In genomic region chr6:33746036-33746600, GRCh38 we compare ENCODE assay signal across 9 cellular contexts. TPM values are rescaled to one million over a fixed set of nuclear protein-coding genes. Genes with fewer than 3 reads are reported as not detected.
DNase-seq lines count a peak whose midpoint lies in the region; ATAC-seq and FAIRE-seq lines count a peak whose summit lies in the region.
"Had no signal": no experiment of that assay in that cellular context is flagged by ENCODE, and none has a peak within 500 bp of the region (broad histone marks: within the 10 kb centered on the region; RNA-seq: fewer than 3 reads in every experiment).

No MANE protein-coding gene starts in this region.

- no peaks in the 10 kb centered on the region for H3K27me3 ChIP-seq in BLaER1 treated with 17β-estradiol and CSF1 and Interleukin-3, amounts not matched to agents 10 nM and 100 nM
- H3K27me3 ChIP-seq in SJCRH30 = no peaks in the 10 kb centered on the region

- no peak overlapping the region for H3K4me3 Mint-ChIP-seq in activated T-cell treated with anti-CD3 and anti-CD28 coated beads, Interleukin-2, amount 50 U/mL, for 72 hours

- H3K36me3 ChIP-seq in BLaER1 treated with 17β-estradiol and CSF1 and Interleukin-3, amounts not matched to agents 10 nM and 100 nM = no peaks in the 10 kb centered on the region
- H3K36me3 ChIP-seq in SJCRH30 = no peaks in the 10 kb centered on the region

- peak overlapping the region in 7 of 11 experiments; percentile 1 to 36 (median 17); a peak in 4 of 22 replicates for H3K4me2 ChIP-seq in BLaER1 treated with 17β-estradiol and CSF1 and Interleukin-3, amounts not matched to agents 10 nM and 100 nM

- H4K20me1 ChIP-seq in BLaER1 treated with 17β-estradiol and CSF1 and Interleukin-3, amounts not matched to agents 10 nM and 100 nM = peaks cover 0 to 5% (median 0%) of the 10 kb centered on the region in 11 experiments; a peak in 1 of 22 replicates

- H3K27ac ChIP-seq in BLaER1 treated with 17β-estradiol and CSF1 and Interleukin-3, amounts not matched to agents 10 nM and 100 nM = no peak overlapping the region; a peak in 1 of 22 replicates
- peak overlapping the region; percentile 89 for H3K27ac ChIP-seq in SJCRH30

- H3K36me3 Mint-ChIP-seq in activated T-cell treated with anti-CD3 and anti-CD28 coated beads, Interleukin-2, amount 50 U/mL, for 72 hours (ENCODE audit: insufficient read depth in 2 of 2) = no peaks in the 10 kb centered on the region

- H3K4me3 ChIP-seq in BLaER1 treated with 17β-estradiol and CSF1 and Interleukin-3, amounts not matched to agents 10 nM and 100 nM = no peak overlapping the region
- peak overlapping the region; percentile 77 for H3K4me3 ChIP-seq in SJCRH30

- H3K4me1 Mint-ChIP-seq in activated T-cell treated with anti-CD3 and anti-CD28 coated beads, Interleukin-2, amount 50 U/mL, for 72 hours (ENCODE audit: low read depth) = peaks cover 4% of the 10 kb centered on the region

- peaks cover 16% of the 10 kb centered on the region for H3K27me3 Mint-ChIP-seq in activated T-cell treated with anti-CD3 and anti-CD28 coated beads, Interleukin-2, amount 50 U/mL, for 72 hours (ENCODE audit: low read depth)

- no peaks in the 10 kb centered on the region for H3K9me3 ChIP-seq in BLaER1 treated with 17β-estradiol and CSF1 and Interleukin-3, amounts not matched to agents 10 nM and 100 nM (replicated peaks in 1 of 11)
- no peaks in the 10 kb centered on the region for H3K9me3 ChIP-seq in SJCRH30 (replicated peaks)

- H3K9me3 Mint-ChIP-seq in activated T-cell treated with anti-CD3 and anti-CD28 coated beads, Interleukin-2, amount 50 U/mL, for 72 hours = no peaks in the 10 kb centered on the region

- no peak for FAIRE-seq in frontal cortex (lab: Jason Lieb, UNC)

- H3K9ac ChIP-seq in BLaER1 treated with 17β-estradiol and CSF1 and Interleukin-3, amounts not matched to agents 10 nM and 100 nM = no peak overlapping the region

- no peak for ATAC-seq in HG03342 (IDR thresholded peaks at IDR 0.05; ENCODE audit: unreplicated experiment)
- no peak for ATAC-seq in activated T-cell treated with anti-CD3 and anti-CD28 coated beads, Interleukin-2, amount 50 U/mL, for 72 hours (replicated peaks in 1 of 2)

- H3K4me1 ChIP-seq in BLaER1 treated with 17β-estradiol and CSF1 and Interleukin-3, amounts not matched to agents 10 nM and 100 nM = peaks cover 8 to 41% (median 25%) of the 10 kb centered on the region in 10 experiments; a peak in 19 of 20 replicates
- H3K4me1 ChIP-seq in SJCRH30 = peaks cover 38% of the 10 kb centered on the region

- peak; percentile 86 to 90 for DNase-seq in SJCRH30
- DNase-seq in frontal cortex (ENCODE audit: low spot score in 2 of 2) = peak; percentile 41 to 58
- peak; percentile 60 for DNase-seq in occipital lobe (lab: John Stamatoyannopoulos, UW)
- no peak for DNase-seq in activated T-cell treated with anti-CD3 and anti-CD28 coated beads, Interleukin-2, amount 50 U/mL, for 72 hours
- DNase-seq in activated CD4-positive, alpha-beta T cell treated with anti-CD3 and anti-CD28 coated beads for 1 hour = no peak
- no peak for DNase-seq in DMS114 treated with DMSO at 0.1 percent for 48 hours (lab: John Stamatoyannopoulos, UW; ENCODE audit: unreplicated experiment)
- DNase-seq: T-helper 1 cell had no signal

- no peak overlapping the region for H3K27ac Mint-ChIP-seq in activated T-cell treated with anti-CD3 and anti-CD28 coated beads, Interleukin-2, amount 50 U/mL, for 72 hours

RNA-seq across cellular contexts. Expression of gene IP6K3, which starts 0.6 kb away (rescaled TPM):
- total RNA-seq in SJCRH30 (2014; rRNA removed; shearing (Covaris generic)) = 10.3 and 11.2 TPM in 2 replicates
- total RNA-seq in frontal cortex = not detected
- not detected for total RNA-seq in occipital lobe
- total RNA-seq in activated T-cell treated with anti-CD3 and anti-CD28 coated beads, Interleukin-2, amount 50 U/mL, for 72 hours = not detected

RNA-seq across cellular contexts. Expression of gene UQCC2, which starts 34.6 kb away (rescaled TPM):
- 29.7 and 30.7 TPM in 2 replicates for total RNA-seq in SJCRH30 (2014; rRNA removed; shearing (Covaris generic))
- 19.6 TPM for total RNA-seq in frontal cortex
- 15.8 TPM for total RNA-seq in occipital lobe
- total RNA-seq in activated T-cell treated with anti-CD3 and anti-CD28 coated beads, Interleukin-2, amount 50 U/mL, for 72 hours = 10 to 100 TPM; 50.6 to 59.9 TPM

RNA-seq across cellular contexts. Expression of gene LEMD2, which starts 42.8 kb away (rescaled TPM):
- total RNA-seq in SJCRH30 (2014; rRNA removed; shearing (Covaris generic)) = 43.9 and 50.1 TPM in 2 replicates
- total RNA-seq in frontal cortex (29.3 TPM), occipital lobe (31.8 TPM)
- 10 to 100 TPM; 76.4 to 93.8 TPM for total RNA-seq in activated T-cell treated with anti-CD3 and anti-CD28 coated beads, Interleukin-2, amount 50 U/mL, for 72 hours

RNA-seq across cellular contexts. Expression of gene MLN, which starts 57.7 kb away (rescaled TPM):
- not detected in 2 replicates for total RNA-seq in SJCRH30 (2014; rRNA removed; shearing (Covaris generic))
- not detected for total RNA-seq in frontal cortex
- total RNA-seq in occipital lobe = not detected
- total RNA-seq in activated T-cell treated with anti-CD3 and anti-CD28 coated beads, Interleukin-2, amount 50 U/mL, for 72 hours = not detected

Comparison
In these comparisons a context has a peak if more than half of its experiments do, and no peak if none do; other contexts are left out.
1. DNase-seq: peak in SJCRH30 (2 of 2), frontal cortex (2 of 2) and occipital lobe (single experiment); none in activated T-cell treated with anti-CD3 and anti-CD28 coated beads, Interleukin-2, amount 50 U/mL, for 72 hours (0 of 2), activated CD4-positive, alpha-beta T cell treated with anti-CD3 and anti-CD28 coated beads for 1 hour (single experiment) and DMS114 treated with DMSO at 0.1 percent for 48 hours (single experiment).
2. RNA of gene IP6K3, which starts 0.6 kb away (total RNA-seq): 10.3 to 11.2 TPM in SJCRH30; not detected in frontal cortex (single experiment), not detected in occipital lobe (single experiment) and not detected in activated T-cell treated with anti-CD3 and anti-CD28 coated beads, Interleukin-2, amount 50 U/mL, for 72 hours; every median in the first group is over 10 times any median in the second.